ENCODE assay signal across 2 cellular contexts in the genomic region with DNA sequence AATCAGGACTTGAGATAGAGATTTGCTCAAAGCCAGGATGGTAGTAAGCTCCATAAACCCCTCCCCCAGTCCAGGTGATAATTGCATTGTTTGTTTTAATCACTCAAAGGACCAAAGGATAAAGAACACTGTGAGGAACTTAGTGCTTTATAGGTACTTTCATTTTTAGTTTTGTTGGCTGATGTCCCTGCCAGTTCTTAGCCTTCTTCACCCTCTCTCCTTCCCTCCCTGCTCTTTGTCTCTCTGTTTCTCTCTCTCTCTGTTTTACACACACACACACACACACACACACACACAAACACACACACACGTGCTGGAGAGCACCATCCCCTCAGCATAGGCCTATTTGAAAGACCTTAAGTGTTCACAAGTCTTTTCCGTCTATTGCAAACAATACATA.
TF ChIP-seq lines count a peak whose summit lies in the region.

No MANE protein-coding gene starts in this region.

TF ChIP-seq in liver, 16 proteins besides CTCF, POLR2A, EP300 and RAD21 (continued from another document):
- TF ChIP-seq, protein P1, sequence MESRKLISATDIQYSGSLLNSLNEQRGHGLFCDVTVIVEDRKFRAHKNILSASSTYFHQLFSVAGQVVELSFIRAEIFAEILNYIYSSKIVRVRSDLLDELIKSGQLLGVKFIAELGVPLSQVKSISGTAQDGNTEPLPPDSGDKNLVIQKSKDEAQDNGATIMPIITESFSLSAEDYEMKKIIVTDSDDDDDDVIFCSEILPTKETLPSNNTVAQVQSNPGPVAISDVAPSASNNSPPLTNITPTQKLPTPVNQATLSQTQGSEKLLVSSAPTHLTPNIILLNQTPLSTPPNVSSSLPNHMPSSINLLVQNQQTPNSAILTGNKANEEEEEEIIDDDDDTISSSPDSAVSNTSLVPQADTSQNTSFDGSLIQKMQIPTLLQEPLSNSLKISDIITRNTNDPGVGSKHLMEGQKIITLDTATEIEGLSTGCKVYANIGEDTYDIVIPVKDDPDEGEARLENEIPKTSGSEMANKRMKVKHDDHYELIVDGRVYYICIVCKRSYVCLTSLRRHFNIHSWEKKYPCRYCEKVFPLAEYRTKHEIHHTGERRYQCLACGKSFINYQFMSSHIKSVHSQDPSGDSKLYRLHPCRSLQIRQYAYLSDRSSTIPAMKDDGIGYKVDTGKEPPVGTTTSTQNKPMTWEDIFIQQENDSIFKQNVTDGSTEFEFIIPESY (IDR thresholded peaks at IDR 0.05): no peak
- TF ChIP-seq, protein P2, sequence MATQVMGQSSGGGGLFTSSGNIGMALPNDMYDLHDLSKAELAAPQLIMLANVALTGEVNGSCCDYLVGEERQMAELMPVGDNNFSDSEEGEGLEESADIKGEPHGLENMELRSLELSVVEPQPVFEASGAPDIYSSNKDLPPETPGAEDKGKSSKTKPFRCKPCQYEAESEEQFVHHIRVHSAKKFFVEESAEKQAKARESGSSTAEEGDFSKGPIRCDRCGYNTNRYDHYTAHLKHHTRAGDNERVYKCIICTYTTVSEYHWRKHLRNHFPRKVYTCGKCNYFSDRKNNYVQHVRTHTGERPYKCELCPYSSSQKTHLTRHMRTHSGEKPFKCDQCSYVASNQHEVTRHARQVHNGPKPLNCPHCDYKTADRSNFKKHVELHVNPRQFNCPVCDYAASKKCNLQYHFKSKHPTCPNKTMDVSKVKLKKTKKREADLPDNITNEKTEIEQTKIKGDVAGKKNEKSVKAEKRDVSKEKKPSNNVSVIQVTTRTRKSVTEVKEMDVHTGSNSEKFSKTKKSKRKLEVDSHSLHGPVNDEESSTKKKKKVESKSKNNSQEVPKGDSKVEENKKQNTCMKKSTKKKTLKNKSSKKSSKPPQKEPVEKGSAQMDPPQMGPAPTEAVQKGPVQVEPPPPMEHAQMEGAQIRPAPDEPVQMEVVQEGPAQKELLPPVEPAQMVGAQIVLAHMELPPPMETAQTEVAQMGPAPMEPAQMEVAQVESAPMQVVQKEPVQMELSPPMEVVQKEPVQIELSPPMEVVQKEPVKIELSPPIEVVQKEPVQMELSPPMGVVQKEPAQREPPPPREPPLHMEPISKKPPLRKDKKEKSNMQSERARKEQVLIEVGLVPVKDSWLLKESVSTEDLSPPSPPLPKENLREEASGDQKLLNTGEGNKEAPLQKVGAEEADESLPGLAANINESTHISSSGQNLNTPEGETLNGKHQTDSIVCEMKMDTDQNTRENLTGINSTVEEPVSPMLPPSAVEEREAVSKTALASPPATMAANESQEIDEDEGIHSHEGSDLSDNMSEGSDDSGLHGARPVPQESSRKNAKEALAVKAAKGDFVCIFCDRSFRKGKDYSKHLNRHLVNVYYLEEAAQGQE (IDR thresholded peaks at IDR 0.05): no peak
- no peak for TF ChIP-seq SP1 (IDR thresholded peaks at IDR 0.05)

TF ChIP-seq in GM23338, 12 proteins besides CTCF, POLR2A, EP300 and RAD21 (continued from another document):
- TF ChIP-seq, protein P2 (IDR thresholded peaks at IDR 0.05; ENCODE audit: unreplicated experiment): no peak
- TF ChIP-seq EZH2phosphoT487 (IDR thresholded peaks at IDR 0.05; ENCODE audit: unreplicated experiment) (no peak), POLR2AphosphoS5 (IDR thresholded peaks at IDR 0.05; ENCODE audit: low read depth) (no peak)
- TF ChIP-seq, protein P3, sequence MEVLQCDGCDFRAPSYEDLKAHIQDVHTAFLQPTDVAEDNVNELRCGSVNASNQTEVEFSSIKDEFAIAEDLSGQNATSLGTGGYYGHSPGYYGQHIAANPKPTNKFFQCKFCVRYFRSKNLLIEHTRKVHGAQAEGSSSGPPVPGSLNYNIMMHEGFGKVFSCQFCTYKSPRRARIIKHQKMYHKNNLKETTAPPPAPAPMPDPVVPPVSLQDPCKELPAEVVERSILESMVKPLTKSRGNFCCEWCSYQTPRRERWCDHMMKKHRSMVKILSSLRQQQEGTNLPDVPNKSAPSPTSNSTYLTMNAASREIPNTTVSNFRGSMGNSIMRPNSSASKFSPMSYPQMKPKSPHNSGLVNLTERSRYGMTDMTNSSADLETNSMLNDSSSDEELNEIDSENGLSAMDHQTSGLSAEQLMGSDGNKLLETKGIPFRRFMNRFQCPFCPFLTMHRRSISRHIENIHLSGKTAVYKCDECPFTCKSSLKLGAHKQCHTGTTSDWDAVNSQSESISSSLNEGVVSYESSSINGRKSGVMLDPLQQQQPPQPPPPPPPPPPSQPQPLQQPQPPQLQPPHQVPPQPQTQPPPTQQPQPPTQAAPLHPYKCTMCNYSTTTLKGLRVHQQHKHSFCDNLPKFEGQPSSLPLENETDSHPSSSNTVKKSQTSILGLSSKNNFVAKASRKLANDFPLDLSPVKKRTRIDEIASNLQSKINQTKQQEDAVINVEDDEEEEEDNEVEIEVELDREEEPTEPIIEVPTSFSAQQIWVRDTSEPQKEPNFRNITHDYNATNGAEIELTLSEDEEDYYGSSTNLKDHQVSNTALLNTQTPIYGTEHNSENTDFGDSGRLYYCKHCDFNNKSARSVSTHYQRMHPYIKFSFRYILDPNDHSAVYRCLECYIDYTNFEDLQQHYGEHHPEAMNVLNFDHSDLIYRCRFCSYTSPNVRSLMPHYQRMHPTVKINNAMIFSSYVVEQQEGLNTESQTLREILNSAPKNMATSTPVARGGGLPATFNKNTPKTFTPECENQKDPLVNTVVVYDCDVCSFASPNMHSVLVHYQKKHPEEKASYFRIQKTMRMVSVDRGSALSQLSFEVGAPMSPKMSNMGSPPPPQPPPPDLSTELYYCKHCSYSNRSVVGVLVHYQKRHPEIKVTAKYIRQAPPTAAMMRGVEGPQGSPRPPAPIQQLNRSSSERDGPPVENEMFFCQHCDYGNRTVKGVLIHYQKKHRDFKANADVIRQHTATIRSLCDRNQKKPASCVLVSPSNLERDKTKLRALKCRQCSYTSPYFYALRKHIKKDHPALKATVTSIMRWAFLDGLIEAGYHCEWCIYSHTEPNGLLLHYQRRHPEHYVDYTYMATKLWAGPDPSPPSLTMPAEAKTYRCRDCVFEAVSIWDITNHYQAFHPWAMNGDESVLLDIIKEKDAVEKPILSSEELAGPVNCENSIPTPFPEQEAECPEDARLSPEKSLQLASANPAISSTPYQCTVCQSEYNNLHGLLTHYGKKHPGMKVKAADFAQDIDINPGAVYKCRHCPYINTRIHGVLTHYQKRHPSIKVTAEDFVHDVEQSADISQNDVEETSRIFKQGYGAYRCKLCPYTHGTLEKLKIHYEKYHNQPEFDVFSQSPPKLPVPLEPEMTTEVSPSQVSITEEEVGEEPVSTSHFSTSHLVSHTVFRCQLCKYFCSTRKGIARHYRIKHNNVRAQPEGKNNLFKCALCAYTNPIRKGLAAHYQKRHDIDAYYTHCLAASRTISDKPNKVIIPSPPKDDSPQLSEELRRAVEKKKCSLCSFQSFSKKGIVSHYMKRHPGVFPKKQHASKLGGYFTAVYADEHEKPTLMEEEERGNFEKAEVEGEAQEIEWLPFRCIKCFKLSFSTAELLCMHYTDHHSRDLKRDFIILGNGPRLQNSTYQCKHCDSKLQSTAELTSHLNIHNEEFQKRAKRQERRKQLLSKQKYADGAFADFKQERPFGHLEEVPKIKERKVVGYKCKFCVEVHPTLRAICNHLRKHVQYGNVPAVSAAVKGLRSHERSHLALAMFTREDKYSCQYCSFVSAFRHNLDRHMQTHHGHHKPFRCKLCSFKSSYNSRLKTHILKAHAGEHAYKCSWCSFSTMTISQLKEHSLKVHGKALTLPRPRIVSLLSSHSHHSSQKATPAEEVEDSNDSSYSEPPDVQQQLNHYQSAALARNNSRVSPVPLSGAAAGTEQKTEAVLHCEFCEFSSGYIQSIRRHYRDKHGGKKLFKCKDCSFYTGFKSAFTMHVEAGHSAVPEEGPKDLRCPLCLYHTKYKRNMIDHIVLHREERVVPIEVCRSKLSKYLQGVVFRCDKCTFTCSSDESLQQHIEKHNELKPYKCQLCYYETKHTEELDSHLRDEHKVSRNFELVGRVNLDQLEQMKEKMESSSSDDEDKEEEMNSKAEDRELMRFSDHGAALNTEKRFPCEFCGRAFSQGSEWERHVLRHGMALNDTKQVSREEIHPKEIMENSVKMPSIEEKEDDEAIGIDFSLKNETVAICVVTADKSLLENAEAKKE (CRISPR knock-in tag; IDR thresholded peaks at IDR 0.05): no peak
TF ChIP-seq in GM23338: peak in this region for 0.
